8 cellular contexts compared by ENCODE assay signal in the genomic region with DNA sequence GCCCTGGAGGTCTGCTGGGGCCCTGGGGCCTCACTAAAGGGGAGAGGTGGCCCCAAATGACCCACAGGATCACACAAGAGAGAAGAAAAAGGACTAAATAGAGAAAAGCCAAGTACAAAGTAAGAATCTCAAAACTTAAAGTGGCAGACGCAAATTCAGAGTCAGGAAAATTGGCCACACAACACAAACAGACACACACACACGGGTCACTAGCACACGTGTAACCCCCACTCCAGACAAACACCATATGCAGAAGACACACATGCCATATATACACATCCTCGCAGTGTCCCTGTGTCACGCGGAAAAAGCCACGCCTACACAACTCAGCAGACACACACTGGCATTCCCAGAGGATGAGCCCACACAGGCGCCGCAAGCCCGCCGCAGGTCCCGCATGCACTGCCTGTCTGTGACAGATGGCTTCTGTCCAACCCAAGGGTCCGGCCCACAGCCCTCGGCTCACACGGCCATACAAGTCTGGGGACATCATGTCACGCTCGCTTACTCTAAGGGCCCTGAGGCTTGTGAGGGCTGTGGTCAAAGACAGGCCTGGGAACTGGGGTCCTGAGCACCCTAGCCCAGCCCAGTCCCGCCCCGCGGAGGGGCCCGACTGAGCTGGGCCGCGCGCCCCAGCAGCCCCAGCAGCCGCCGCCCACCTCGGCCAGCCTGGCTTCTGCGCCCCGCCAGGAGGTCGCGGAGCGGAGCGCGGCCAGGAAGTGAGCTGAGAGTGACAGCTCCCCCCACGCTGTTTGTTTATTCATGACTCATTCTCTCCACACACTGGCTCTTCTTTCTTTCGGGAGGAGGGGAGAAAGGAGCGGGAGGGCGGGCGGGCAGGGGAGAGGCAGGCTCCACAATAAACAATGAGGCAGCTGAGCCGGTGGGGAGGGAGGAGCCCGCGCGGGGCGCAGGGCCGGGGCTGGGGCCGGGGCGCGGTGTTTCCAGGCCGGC.
DNase-seq lines count a peak whose midpoint lies in the region; ATAC-seq and TF ChIP-seq lines count a peak whose summit lies in the region.

No MANE protein-coding gene starts in this region.

- no peaks in the 10 kb centered on the region for H3K36me3 Mint-ChIP-seq in endodermal cell (ENCODE audit: low read depth)

- H3K9me3 ChIP-seq in endodermal cell (ENCODE audit: control insufficient read depth, low read length), result no peaks in the 10 kb centered on the region

- peak overlapping the region; percentile 65 for H3K4me2 ChIP-seq in mesendoderm (ENCODE audit: low read length)

- no peaks in the 10 kb centered on the region for H3K27me3 ChIP-seq in endodermal cell (ENCODE audit: control insufficient read depth, insufficient read depth, low read length, poor library complexity, severe bottlenecking)
- no peaks in the 10 kb centered on the region for H3K27me3 ChIP-seq in mesendoderm (ENCODE audit: insufficient read depth, low read length, poor library complexity)

- peak overlapping the region; percentile 57 for H3K4me3 Mint-ChIP-seq in endodermal cell

- H3K36me3 ChIP-seq in endodermal cell (ENCODE audit: control insufficient read depth, insufficient read depth, low read length), result no peaks in the 10 kb centered on the region
- no peaks in the 10 kb centered on the region for H3K36me3 ChIP-seq in mesendoderm (ENCODE audit: control insufficient read depth, insufficient read depth, low read length)

- H3K27ac ChIP-seq in endodermal cell (ENCODE audit: low read depth, low read length), result peak overlapping the region; percentile 99
- H3K27ac ChIP-seq in mesendoderm (ENCODE audit: low read depth, low read length), result peak overlapping the region; percentile 86

- TF ChIP-seq CTCF in endodermal cell (conservative IDR thresholded peaks at IDR 0.05), result no peak

- H3K18ac ChIP-seq in mesendoderm (ENCODE audit: low read length), result peak overlapping the region; percentile 93

- H3K4me1 ChIP-seq in endodermal cell (ENCODE audit: control insufficient read depth, insufficient read depth, low read length) (peaks cover 15% of the 10 kb centered on the region), mesendoderm (ENCODE audit: control insufficient read depth, low read depth, low read length) (peaks cover 14% of the 10 kb centered on the region)

- peak; percentile 89 for ATAC-seq in GM21381 (IDR thresholded peaks at IDR 0.05; ENCODE audit: unreplicated experiment)

- H3K56ac ChIP-seq in mesendoderm (ENCODE audit: low read length), result peak overlapping the region; percentile 89

- peak overlapping the region; percentile 21 for H4K5ac ChIP-seq in mesendoderm (ENCODE audit: low read length)

- WGBS in endodermal cell (ENCODE audit: insufficient coverage in 1 of 2, insufficient read length in 1 of 2), 2 experiments, result 8 to 11% methylated on average over 11 to 43 of the region's 49 CpGs
- WGBS in mesendoderm (ENCODE audit: extremely low coverage, insufficient coverage, low lambda C conversion rate), result no CpG with 5 or more reads among the region's 49 CpGs

- H3K4me3 ChIP-seq in endodermal cell (ENCODE audit: low read length) (peak overlapping the region; percentile 80), mesendoderm (ENCODE audit: low read length) (no peak overlapping the region)

- peaks cover 27% of the 10 kb centered on the region for H3K4me1 Mint-ChIP-seq in endodermal cell

- peak overlapping the region; percentile 95 for H3K27ac Mint-ChIP-seq in endodermal cell

- no peaks in the 10 kb centered on the region for H3K9me3 Mint-ChIP-seq in endodermal cell

- H3K27me3 Mint-ChIP-seq in endodermal cell (ENCODE audit: insufficient read depth), result no peaks in the 10 kb centered on the region

- H3K9ac ChIP-seq in endodermal cell (ENCODE audit: extremely low read depth, low read length, poor library complexity, severe bottlenecking) (peak overlapping the region; percentile 69), mesendoderm (ENCODE audit: low read length) (peak overlapping the region; percentile 81)

- H4K8ac ChIP-seq in mesendoderm (ENCODE audit: low read depth, low read length), result no peak overlapping the region

- peak; percentile 75 for DNase-seq in CMK (ENCODE audit: low read depth)
- DNase-seq in HT1080 (ENCODE audit: low read depth), result peak; percentile 95
- peak; percentile 90 for DNase-seq in NOMO-1 treated with DMSO at 0.1 percent for 48 hours (lab: John Stamatoyannopoulos, UW; ENCODE audit: unreplicated experiment)
- DNase-seq in activated CD8-positive, alpha-beta memory T cell treated with anti-CD3 and anti-CD28 coated beads, Interleukin-2, amount 50 U/mL, for 24 hours (ENCODE audit: extremely low read depth), result peak; percentile 47
- peak; percentile 93 for DNase-seq in endodermal cell
- peak; percentile 98 for DNase-seq in mesendoderm
- DNase-seq in stimulated activated CD8-positive, alpha-beta memory T cell treated with anti-CD3 and anti-CD28 coated beads, Interleukin-12 subunit alpha, Interleukin-12 subunit beta, amount 100 ng/mL, for 4 hours (ENCODE audit: low read depth), result peak; percentile 65

- H2AK5ac ChIP-seq in mesendoderm (ENCODE audit: low read length), result peak overlapping the region; percentile 99

- no peaks in the 10 kb centered on the region for H3K79me2 ChIP-seq in mesendoderm (ENCODE audit: control insufficient read depth, insufficient read depth, low read length)

- H2BK5ac ChIP-seq in mesendoderm (ENCODE audit: low read length), result peak overlapping the region; percentile 94

- no peaks in the 10 kb centered on the region for H3K79me1 ChIP-seq in mesendoderm (ENCODE audit: low read length)

- H2BK15ac ChIP-seq in mesendoderm (replicated peaks; ENCODE audit: low read depth), result no peak overlapping the region

- peak overlapping the region; percentile 68 for H2BK120ac ChIP-seq in mesendoderm (ENCODE audit: low read depth, low read length)

- H3K23ac ChIP-seq in mesendoderm (ENCODE audit: low read length), result peak overlapping the region; percentile 59

- H3K4ac ChIP-seq in mesendoderm (ENCODE audit: low read depth, low read length), result peak overlapping the region; percentile 97

Comparison
In these comparisons a context has a peak if more than half of its experiments do, and no peak if none do; other contexts are left out.
1. DNase-seq: peak in every context shown above with its lines; median percentile 98 in mesendoderm; 95 in HT1080; 93 in endodermal cell; 90 in NOMO-1 treated with DMSO at 0.1 percent for 48 hours; 75 in CMK; 65 in stimulated activated CD8-positive, alpha-beta memory T cell treated with anti-CD3 and anti-CD28 coated beads, Interleukin-12 subunit alpha, Interleukin-12 subunit beta, amount 100 ng/mL, for 4 hours; 47 in activated CD8-positive, alpha-beta memory T cell treated with anti-CD3 and anti-CD28 coated beads, Interleukin-2, amount 50 U/mL, for 24 hours.